10 cellular contexts compared by ENCODE assay signal in genomic region chr17:41813699-41814124, GRCh38. TPM values are rescaled to one million over a fixed set of nuclear protein-coding genes. Genes with fewer than 3 reads are reported as not detected.
DNase-seq lines count a peak whose midpoint lies in the region; ATAC-seq lines count a peak whose summit lies in the region.
"Had no signal": no experiment of that assay in that cellular context is flagged by ENCODE, and none has a peak within 500 bp of the region (broad histone marks: within the 10 kb centered on the region; RNA-seq: fewer than 3 reads in every experiment).

No MANE protein-coding gene starts in this region.

- H3K36me3 ChIP-seq in adipocyte (ENCODE audit: control insufficient read depth, insufficient read depth, low read length, severe bottlenecking) = peaks cover 4% of the 10 kb centered on the region
- H3K36me3 ChIP-seq in iPS-20b (ENCODE audit: insufficient read depth, low read depth, low read length) = peaks cover 16% of the 10 kb centered on the region
- no peaks in the 10 kb centered on the region for H3K36me3 ChIP-seq in stomach smooth muscle (ENCODE audit: control insufficient read depth in 2 of 2, insufficient read depth in 2 of 2, low read length in 2 of 2)

- H3K27me3 ChIP-seq in adipocyte (replicated peaks; ENCODE audit: control insufficient read depth, insufficient read depth, low read length) = no peaks in the 10 kb centered on the region
- peaks cover 9% of the 10 kb centered on the region for H3K27me3 ChIP-seq in iPS-20b (ENCODE audit: insufficient read depth, low read length)
- H3K27me3 ChIP-seq in stomach smooth muscle (ENCODE audit: control insufficient read depth in 1 of 2, insufficient read depth in 2 of 2, low read length in 2 of 2) = no peaks in the 10 kb centered on the region

- H3K27ac ChIP-seq in iPS-20b (ENCODE audit: low read length) (peak overlapping the region; percentile 89), stomach smooth muscle (ENCODE audit: low read length) (peak overlapping the region; percentile 55)

- ATAC-seq in HG02798 (IDR thresholded peaks at IDR 0.05; ENCODE audit: poor library complexity, unreplicated experiment) (no peak), GM18867 (IDR thresholded peaks at IDR 0.05; ENCODE audit: unreplicated experiment) (no peak)
- ATAC-seq: K562 had no signal

- H3K4me1 ChIP-seq in adipocyte (ENCODE audit: control insufficient read depth, insufficient read depth, low read length) (peaks cover 29% of the 10 kb centered on the region), iPS-20b (ENCODE audit: insufficient read depth, low read length) (peaks cover 10% of the 10 kb centered on the region; the same call in 1 of the 2 replicates), stomach smooth muscle (ENCODE audit: control insufficient read depth, insufficient read depth, low read length) (peaks cover 40% of the 10 kb centered on the region)

- H3K27ac Mint-ChIP-seq in activated CD4-positive, alpha-beta T cell treated with anti-CD3 and anti-CD28 coated beads, Interleukin-2, amount 10 ng/mL, durations not matched to agents 7 days and 5 days = no peak overlapping the region

- peak overlapping the region; percentile 86 for H3K4me3 ChIP-seq in adipocyte (ENCODE audit: low read length)
- H3K4me3 ChIP-seq in iPS-20b (ENCODE audit: low read length) = peak overlapping the region; percentile 90
- H3K4me3 ChIP-seq in stomach smooth muscle (ENCODE audit: low read length in 2 of 2) = peak overlapping the region; percentile 85 to 87
- H3K4me3 ChIP-seq: K562 had no signal

- DNase-seq in activated CD4-positive, alpha-beta T cell treated with anti-CD3 and anti-CD28 coated beads, Interleukin-2, amount 10 ng/mL, durations not matched to agents 7 days and 5 days = no peak
- DNase-seq in activated CD4-positive, alpha-beta T cell treated with anti-CD3 and anti-CD28 coated beads, Interleukin-2, amount 50 U/mL, for 1 hour = no peak
- DNase-seq in adipocyte (ENCODE audit: low read depth) = peak; percentile 52
- DNase-seq in NCI-H1694 (lab: John Stamatoyannopoulos, UW) = no peak
- DNase-seq: posterior cingulate gyrus had no signal

- POLR2A ChIA-PET in activated CD4-positive, alpha-beta T cell treated with anti-CD3 and anti-CD28 coated beads, Interleukin-2, amount 10 ng/mL, durations not matched to agents 7 days and 5 days (lab: Charles Lee) = no interaction called here

- H3K36me3 Mint-ChIP-seq in activated CD4-positive, alpha-beta T cell treated with anti-CD3 and anti-CD28 coated beads, Interleukin-2, amount 10 ng/mL, durations not matched to agents 7 days and 5 days (ENCODE audit: low read depth) = no peaks in the 10 kb centered on the region

- H3K9me3 ChIP-seq in adipocyte (ENCODE audit: control insufficient read depth, low read length) (no peaks in the 10 kb centered on the region), iPS-20b (ENCODE audit: insufficient read depth, low read depth, low read length) (no peaks in the 10 kb centered on the region), stomach smooth muscle (ENCODE audit: control insufficient read depth in 2 of 2, low read length in 2 of 2) (no peaks in the 10 kb centered on the region)

- H3K9ac ChIP-seq in adipocyte (ENCODE audit: low read length) (peak overlapping the region; percentile 91), iPS-20b (ENCODE audit: low read depth, low read length) (peak overlapping the region; percentile 93; the same call in 1 of the 2 replicates), stomach smooth muscle (ENCODE audit: low read length in 2 of 2) (peak overlapping the region; percentile 66 to 68)

- no peaks in the 10 kb centered on the region for H3K9me3 Mint-ChIP-seq in activated CD4-positive, alpha-beta T cell treated with anti-CD3 and anti-CD28 coated beads, Interleukin-2, amount 10 ng/mL, durations not matched to agents 7 days and 5 days

- H3K27me3 Mint-ChIP-seq in activated CD4-positive, alpha-beta T cell treated with anti-CD3 and anti-CD28 coated beads, Interleukin-2, amount 10 ng/mL, durations not matched to agents 7 days and 5 days = peaks cover 18% of the 10 kb centered on the region

- CTCF ChIA-PET in activated CD4-positive, alpha-beta T cell treated with anti-CD3 and anti-CD28 coated beads, Interleukin-2, amount 10 ng/mL, durations not matched to agents 7 days and 5 days (lab: Charles Lee) = interaction anchor here (1.3 kb wide), 1 partner anchor 12 kb away, joined by 5 read pairs; no protein-coding TSS in a partner anchor

- peak overlapping the region; percentile 31 for H3K4me3 Mint-ChIP-seq in activated CD4-positive, alpha-beta T cell treated with anti-CD3 and anti-CD28 coated beads, Interleukin-2, amount 10 ng/mL, durations not matched to agents 7 days and 5 days

- H3K4me1 Mint-ChIP-seq in activated CD4-positive, alpha-beta T cell treated with anti-CD3 and anti-CD28 coated beads, Interleukin-2, amount 10 ng/mL, durations not matched to agents 7 days and 5 days = peaks cover 12% of the 10 kb centered on the region

RNA-seq across cellular contexts. Expression of gene FKBP10, which starts 0.9 kb away (rescaled TPM):
- under 1 TPM in 1 of 2 experiments, not detected in 1; 0.44 TPM for total RNA-seq in activated CD4-positive, alpha-beta T cell treated with anti-CD3 and anti-CD28 coated beads, Interleukin-2, amount 10 ng/mL, durations not matched to agents 7 days and 5 days

RNA-seq across cellular contexts. Expression of gene P3H4, which starts 2.0 kb away (rescaled TPM):
- total RNA-seq in activated CD4-positive, alpha-beta T cell treated with anti-CD3 and anti-CD28 coated beads, Interleukin-2, amount 10 ng/mL, durations not matched to agents 7 days and 5 days = 1 to 10 TPM; 1.2 to 2.4 TPM

RNA-seq across cellular contexts. Expression of gene NT5C3B, which starts 22.3 kb away (rescaled TPM):
- 10 to 100 TPM; 13.7 to 17.7 TPM for total RNA-seq in activated CD4-positive, alpha-beta T cell treated with anti-CD3 and anti-CD28 coated beads, Interleukin-2, amount 10 ng/mL, durations not matched to agents 7 days and 5 days

RNA-seq across cellular contexts. Expression of gene KLHL10, which starts 23.9 kb away (rescaled TPM):
- not detected for total RNA-seq in activated CD4-positive, alpha-beta T cell treated with anti-CD3 and anti-CD28 coated beads, Interleukin-2, amount 10 ng/mL, durations not matched to agents 7 days and 5 days
- total RNA-seq: K562 had no signal

RNA-seq across cellular contexts. Expression of gene JUP, which starts 27.2 kb away (rescaled TPM):
- under 1 TPM; 0.77 to 0.99 TPM for total RNA-seq in activated CD4-positive, alpha-beta T cell treated with anti-CD3 and anti-CD28 coated beads, Interleukin-2, amount 10 ng/mL, durations not matched to agents 7 days and 5 days
